5 cellular contexts compared by ENCODE assay signal in the genomic region with DNA sequence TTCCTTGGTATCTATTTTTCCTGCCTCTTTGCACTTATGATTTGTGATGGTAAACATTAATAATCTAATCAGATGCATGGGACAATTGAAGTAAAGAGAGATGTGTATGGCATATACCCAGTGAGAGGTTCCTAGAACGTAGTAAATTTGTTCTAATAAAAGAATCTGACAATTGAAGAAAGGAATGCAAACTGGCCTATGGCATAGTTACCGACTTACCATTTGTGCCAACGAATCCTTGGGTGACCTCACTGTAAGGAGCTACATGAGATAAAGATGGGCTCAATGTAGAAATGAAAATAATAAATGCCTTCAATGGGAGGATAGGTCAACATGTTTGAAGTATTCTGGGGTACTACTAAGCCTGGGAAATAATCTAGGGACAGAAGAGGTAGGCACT.
DNase-seq lines count a peak whose midpoint lies in the region; ATAC-seq, FAIRE-seq and TF ChIP-seq lines count a peak whose summit lies in the region.
"Not testable (repeated sequence)": the region's sequence is repeated elsewhere in the genome, so short reads cannot be mapped to it uniquely, and the experiment has no call there.

No MANE protein-coding gene starts in this region.

- intact Hi-C loops in endothelial cell of umbilical vein (cut with micrococcal nuclease); heart left ventricle (cut with DNase I); left ventricle myocardium superior (cut with micrococcal nuclease): not testable (repeated sequence)

- not testable (repeated sequence) for ATAC-seq in A549
- ATAC-seq in heart left ventricle (peak; percentile 66 to 73 (median 72)), left ventricle myocardium superior (peak; percentile 79)

- peak; percentile 54 for FAIRE-seq in A549 (lab: Jason Lieb, UNC)
- peak; percentile 45 for FAIRE-seq in astrocyte (lab: Jason Lieb, UNC)
- peak; percentile 71 for FAIRE-seq in endothelial cell of umbilical vein (lab: Jason Lieb, UNC)

- not testable (repeated sequence) for H4K20me1 ChIP-seq in astrocyte (ENCODE audit: insufficient read depth, low read length); endothelial cell of umbilical vein (replicated peaks; ENCODE audit: control insufficient read depth, extremely low read depth, insufficient read depth, low read length)

- not testable (repeated sequence) for H3K27ac ChIP-seq in A549; astrocyte (ENCODE audit: low read depth, low read length); endothelial cell of umbilical vein (ENCODE audit: insufficient read depth, low read depth, low read length); heart left ventricle

- not testable (repeated sequence) for TF ChIP-seq RAD21 in A549 (conservative IDR thresholded peaks at IDR 0.05 in 1 of 2, IDR thresholded peaks at IDR 0.05 in 1 of 2)

- not testable (repeated sequence) for DNase-seq in A549 (ENCODE audit: low read depth in 1 of 2, low spot score in 1 of 2); astrocyte (ENCODE audit: low read depth); endothelial cell of umbilical vein (ENCODE audit: low read depth, low spot score); heart left ventricle; left ventricle myocardium superior

- not testable (repeated sequence) for TF ChIP-seq CTCF in A549 (IDR thresholded peaks at IDR 0.05); astrocyte (IDR thresholded peaks at IDR 0.05; ENCODE audit: insufficient read depth, low read depth, low read length); endothelial cell of umbilical vein (IDR thresholded peaks at IDR 0.05; ENCODE audit: extremely low read depth in 1 of 2, insufficient read depth in 1 of 2, low read depth in 1 of 2, low read length in 2 of 2); heart left ventricle (IDR thresholded peaks at IDR 0.05)

- not testable (repeated sequence) for H3K27me3 ChIP-seq in astrocyte (ENCODE audit: insufficient read depth, low read length); endothelial cell of umbilical vein (ENCODE audit: control insufficient read depth in 2 of 2, insufficient read depth in 2 of 2, low read length in 2 of 2); heart left ventricle

- H3K9me1 ChIP-seq in endothelial cell of umbilical vein (replicated peaks; ENCODE audit: control insufficient read depth, extremely low read depth, insufficient read depth, low read length), result not testable (repeated sequence)

- dilution Hi-C loops in endothelial cell of umbilical vein (cut with MboI; ENCODE audit: extremely low pct_ligation_motif_present, low sequenced_read_pairs), result not testable (repeated sequence)

- H3K9me3 ChIP-seq in A549; astrocyte (ENCODE audit: insufficient read depth, low read depth, low read length); endothelial cell of umbilical vein (replicated peaks; ENCODE audit: control insufficient read depth, insufficient read depth, low read length); heart left ventricle: not testable (repeated sequence)

- H3K79me2 ChIP-seq in astrocyte (ENCODE audit: insufficient read depth, low read length); endothelial cell of umbilical vein (ENCODE audit: control insufficient read depth, insufficient read depth, low read length): not testable (repeated sequence)

- H3K4me3 Mint-ChIP-seq in astrocyte (ENCODE audit: unreplicated experiment), result not testable (repeated sequence)

- H3K36me3 Mint-ChIP-seq in astrocyte (ENCODE audit: low read depth, unreplicated experiment), result not testable (repeated sequence)

- H3K4me1 Mint-ChIP-seq in astrocyte (ENCODE audit: low read depth, unreplicated experiment), result not testable (repeated sequence)

- WGBS in A549 (ENCODE audit: missing lambda C conversion rate), result 4% methylated on average over 3 of the region's 3 CpGs
- WGBS in heart left ventricle, 4 donors, result 31 to 60% (median 39%) methylated on average over 3 of the region's 3 CpGs

- H3K27ac Mint-ChIP-seq in astrocyte (ENCODE audit: unreplicated experiment), result not testable (repeated sequence)

- TF ChIP-seq POLR2A in A549 (IDR thresholded peaks at IDR 0.05; ENCODE audit: low read length); endothelial cell of umbilical vein (IDR thresholded peaks at IDR 0.05; ENCODE audit: low read depth, low read length); heart left ventricle (IDR thresholded peaks at IDR 0.05): not testable (repeated sequence)

- not testable (repeated sequence) for H3K27me3 Mint-ChIP-seq in astrocyte (ENCODE audit: low read depth, unreplicated experiment)

- not testable (repeated sequence) for H3K9me3 Mint-ChIP-seq in astrocyte (ENCODE audit: unreplicated experiment)

- not testable (repeated sequence) for H3K36me3 ChIP-seq in astrocyte (ENCODE audit: insufficient read depth, low read length); endothelial cell of umbilical vein (ENCODE audit: control insufficient read depth in 2 of 2, extremely low read depth in 1 of 2, insufficient read depth in 2 of 2, low read length in 2 of 2); heart left ventricle

- BruUV-seq in endothelial cell of umbilical vein (replicated peaks; lab: Mats Ljungman, UMichigan), result not testable (repeated sequence)

- H3K4me3 ChIP-seq in A549; astrocyte (ENCODE audit: insufficient read depth, low read depth, low read length); endothelial cell of umbilical vein (replicated peaks in 1 of 3; ENCODE audit: insufficient read depth in 1 of 3, low read depth in 1 of 3, low read length in 3 of 3); heart left ventricle: not testable (repeated sequence)

- not testable (repeated sequence) for H3K4me1 ChIP-seq in A549; astrocyte (ENCODE audit: insufficient read depth, low read length); endothelial cell of umbilical vein (ENCODE audit: control insufficient read depth, extremely low read depth, insufficient read depth, low read length); heart left ventricle

- H3K9ac ChIP-seq in astrocyte (ENCODE audit: low read length); endothelial cell of umbilical vein (replicated peaks; ENCODE audit: extremely low read depth, insufficient read depth, low read length): not testable (repeated sequence)

- POLR2A ChIA-PET in A549 (lab: Yijun Ruan, JAX); endothelial cell of umbilical vein (lab: Charles Lee): not testable (repeated sequence)

- H3K4me2 ChIP-seq in A549; astrocyte (ENCODE audit: low read length); endothelial cell of umbilical vein (ENCODE audit: insufficient read depth, low read length): not testable (repeated sequence)

- H2AFZ ChIP-seq in astrocyte (ENCODE audit: low read depth, low read length); endothelial cell of umbilical vein (ENCODE audit: low read depth, low read length): not testable (repeated sequence)

- TF ChIP-seq EP300 in A549 (IDR thresholded peaks at IDR 0.05), result not testable (repeated sequence)

- CTCF ChIA-PET in A549 (lab: Yijun Ruan, JAX); endothelial cell of umbilical vein (lab: Charles Lee): not testable (repeated sequence)
